18 cellular contexts compared by ENCODE assay signal in genomic region chr9:120435066-120435465, GRCh38.
DNase-seq lines count a peak whose midpoint lies in the region; TF ChIP-seq lines count a peak whose summit lies in the region.
"Had no signal": no experiment of that assay in that cellular context is flagged by ENCODE, and none has a peak within 500 bp of the region (broad histone marks: within the 10 kb centered on the region; RNA-seq: fewer than 3 reads in every experiment).

No MANE protein-coding gene starts in this region.

- TF ChIP-seq CTCF in left ventricle myocardium inferior (IDR thresholded peaks at IDR 0.05; ENCODE audit: borderline replicate concordance) (no peak), vagina (IDR thresholded peaks at IDR 0.05) (no peak)

- H3K4me3 ChIP-seq in left ventricle myocardium inferior = no peak overlapping the region
- H3K4me3 ChIP-seq in mesenchymal stem cell (ENCODE audit: insufficient read depth in 1 of 2, low read depth in 1 of 2, low read length in 2 of 2) = no peak overlapping the region
- H3K4me3 ChIP-seq in vagina = no peak overlapping the region
- no peak overlapping the region for H3K4me3 ChIP-seq in effector memory CD4-positive, alpha-beta T cell (ENCODE audit: insufficient read depth, low read depth, low read length, poor library complexity, severe bottlenecking)
- H3K4me3 ChIP-seq: tibial artery had no signal

- peak overlapping the region; percentile 6 for H3K27ac ChIP-seq in left ventricle myocardium inferior (replicated peaks)
- no peak overlapping the region for H3K27ac ChIP-seq in mesenchymal stem cell (ENCODE audit: low read length, poor library complexity, severe bottlenecking)
- peak overlapping the region; percentile 48 for H3K27ac ChIP-seq in vagina
- no peak overlapping the region for H3K27ac ChIP-seq in effector memory CD4-positive, alpha-beta T cell (ENCODE audit: insufficient read depth, low read length, poor library complexity, severe bottlenecking)
- H3K27ac ChIP-seq: tibial artery had no signal

- peak overlapping the region; percentile 28 for H3K9ac ChIP-seq in mesenchymal stem cell (ENCODE audit: low read length)

- H2AFZ ChIP-seq in mesenchymal stem cell (ENCODE audit: low read depth, low read length) = no peak overlapping the region

- no peak overlapping the region for H2BK15ac ChIP-seq in mesenchymal stem cell (ENCODE audit: low read depth, poor library complexity, severe bottlenecking)

- no peak overlapping the region for H2AK5ac ChIP-seq in mesenchymal stem cell (ENCODE audit: low read length, severe bottlenecking)

- H4K8ac ChIP-seq in mesenchymal stem cell (ENCODE audit: low read length) = no peak overlapping the region

- no peak overlapping the region for H3K23ac ChIP-seq in mesenchymal stem cell (ENCODE audit: low read length in 2 of 2)

- intact Hi-C loops in left ventricle myocardium inferior (cut with micrococcal nuclease) = no loop called here
- intact Hi-C loops in cardiac septum (cut with DNase I) = no loop called here
- intact Hi-C loops in vagina (cut with DNase I) = no loop called here

- H3K79me1 ChIP-seq in mesenchymal stem cell (replicated peaks; ENCODE audit: low read length, poor library complexity, severe bottlenecking) = peaks cover 25% of the 10 kb centered on the region

- no CpG with 5 or more reads among the region's 1 CpG for WGBS in mesenchymal stem cell

- no peak overlapping the region for H2BK12ac ChIP-seq in mesenchymal stem cell (ENCODE audit: low read length in 2 of 2)

- H2BK5ac ChIP-seq in mesenchymal stem cell (ENCODE audit: low read depth, low read length, poor library complexity, severe bottlenecking) = no peak overlapping the region

- H3K27me3 ChIP-seq in left ventricle myocardium inferior (ENCODE audit: low read depth) (no peaks in the 10 kb centered on the region), mesenchymal stem cell (ENCODE audit: control insufficient read depth in 1 of 2, insufficient read depth in 1 of 2, low read length in 2 of 2) (no peaks in the 10 kb centered on the region), vagina (no peaks in the 10 kb centered on the region)
- H3K27me3 ChIP-seq in effector memory CD4-positive, alpha-beta T cell (replicated peaks; ENCODE audit: control insufficient read depth, insufficient read depth, low read length, poor library complexity, severe bottlenecking) = no peaks in the 10 kb centered on the region
- H3K27me3 ChIP-seq: tibial artery had no signal

- no peak overlapping the region for H4K91ac ChIP-seq in mesenchymal stem cell (ENCODE audit: low read length)

- H3K14ac ChIP-seq in mesenchymal stem cell (ENCODE audit: low read length in 2 of 2) = no peak overlapping the region

- H3K36me3 ChIP-seq in left ventricle myocardium inferior (peaks cover 31% of the 10 kb centered on the region), mesenchymal stem cell (ENCODE audit: control insufficient read depth in 1 of 2, insufficient read depth in 2 of 2, low read depth in 1 of 2, low read length in 2 of 2) (peaks cover 14 to 19% of the 10 kb centered on the region in 2 experiments), vagina (peaks cover 0 to 24% of the 10 kb centered on the region in 2 donors)
- H3K36me3 ChIP-seq in effector memory CD4-positive, alpha-beta T cell (ENCODE audit: control insufficient read depth, insufficient read depth, low read length) = peaks cover 21% of the 10 kb centered on the region

- no peak for TF ChIP-seq POLR2A in vagina (IDR thresholded peaks at IDR 0.05)

- DNase-seq in left ventricle myocardium inferior (no peak), cardiac septum (ENCODE audit: low spot score) (no peak), fibroblast of gingiva (ENCODE audit: low read depth) (peak; percentile 69), mesenchymal stem cell (peak; percentile 77), vagina (ENCODE audit: extremely low spot score in 2 of 2) (no peak), NCI-H2081 (lab: John Stamatoyannopoulos, UW) (no peak), C1 segment of cervical spinal cord (lab: John Stamatoyannopoulos, UW) (no peak)
- DNase-seq in effector memory CD4-positive, alpha-beta T cell = no peak
- DNase-seq: activated CD4-positive, alpha-beta T cell treated with anti-CD3 and anti-CD28 coated beads, Interleukin-2, amount 10 ng/mL, durations not matched to agents 7 days and 5 days; activated CD8-positive, alpha-beta memory T cell treated with anti-CD3 and anti-CD28 coated beads, Interleukin-2, amount 50 U/mL, for 48 hours; activated gamma-delta T cell treated with Interleukin-2 at 50 U/mL for 16 hours; anterior cingulate cortex; immature natural killer cell; naive B cell; NCI-H345; NK-92 treated with Interleukin-12 subunit alpha and Interleukin-12 subunit beta, amount 100 ng/mL, for 24 hours; stimulated activated naive CD4-positive, alpha-beta T cell treated with Interleukin-2 at 50 U/mL for 16 hours had no signal

- no peak overlapping the region for H3K18ac ChIP-seq in mesenchymal stem cell (ENCODE audit: low read depth in 1 of 2, low read length in 2 of 2)

- H3K9me3 ChIP-seq in left ventricle myocardium inferior (replicated peaks) (no peaks in the 10 kb centered on the region), mesenchymal stem cell (ENCODE audit: control insufficient read depth, low read length) (no peaks in the 10 kb centered on the region), vagina (no peaks in the 10 kb centered on the region)
- no peaks in the 10 kb centered on the region for H3K9me3 ChIP-seq in effector memory CD4-positive, alpha-beta T cell (ENCODE audit: control insufficient read depth, low read length)
- H3K9me3 ChIP-seq: tibial artery had no signal

- peaks cover 22% of the 10 kb centered on the region for H3K4me1 ChIP-seq in left ventricle myocardium inferior
- no peaks in the 10 kb centered on the region for H3K4me1 ChIP-seq in mesenchymal stem cell (ENCODE audit: control insufficient read depth, insufficient read depth, low read depth, low read length)
- H3K4me1 ChIP-seq in vagina = peaks cover 16% of the 10 kb centered on the region
- H3K4me1 ChIP-seq in effector memory CD4-positive, alpha-beta T cell (ENCODE audit: control insufficient read depth, insufficient read depth, low read length, poor library complexity, severe bottlenecking) = no peaks in the 10 kb centered on the region

- H3K4ac ChIP-seq in mesenchymal stem cell (ENCODE audit: low read depth in 1 of 2, low read length in 2 of 2) = no peak overlapping the region

- H2BK120ac ChIP-seq in mesenchymal stem cell (ENCODE audit: low read depth, low read length) = no peak overlapping the region

- no peak overlapping the region for H3K4me2 ChIP-seq in mesenchymal stem cell (ENCODE audit: low read length, poor library complexity, severe bottlenecking)

Comparison
In these comparisons a context has a peak if more than half of its experiments do, and no peak if none do; other contexts are left out.
1. DNase-seq: peak in fibroblast of gingiva (single experiment) and mesenchymal stem cell (single experiment); none in left ventricle myocardium inferior (single experiment), cardiac septum (single experiment), vagina (0 of 2), effector memory CD4-positive, alpha-beta T cell (0 of 3), NCI-H2081 (0 of 2) and C1 segment of cervical spinal cord (0 of 14).
2. H3K27ac ChIP-seq: peak in left ventricle myocardium inferior (single experiment) and vagina (single experiment); none in mesenchymal stem cell (single experiment) and effector memory CD4-positive, alpha-beta T cell (single experiment).